ENCODE assay signal across 12 cellular contexts in the genomic region with DNA sequence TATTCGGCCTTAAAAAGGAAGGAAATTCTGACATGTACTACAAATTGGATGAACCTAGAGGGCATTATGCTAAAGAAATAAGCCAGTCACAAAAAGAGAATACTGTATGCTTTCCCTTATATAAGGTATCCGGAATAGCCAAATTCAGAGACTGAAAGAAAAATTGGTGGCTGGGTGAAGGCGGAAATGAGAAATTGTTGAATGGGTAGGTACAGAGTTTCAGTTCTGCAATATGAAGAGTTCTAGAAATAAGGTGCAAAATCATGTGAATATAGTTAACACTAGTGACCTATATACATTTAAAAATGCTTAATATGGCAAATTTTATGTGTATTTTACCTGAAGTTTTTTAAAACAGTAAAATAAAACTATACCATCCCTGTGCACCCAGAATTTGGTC. TPM values are rescaled to one million over a fixed set of nuclear protein-coding genes. Genes with fewer than 3 reads are reported as not detected.
A peak's percentile ranks its signal among the peaks of the same experiment; 100 is the strongest.
DNase-seq lines count a peak whose midpoint lies in the region; ATAC-seq and TF ChIP-seq lines count a peak whose summit lies in the region.
"Had no signal": no experiment of that assay in that cellular context is flagged by ENCODE, and none has a peak within 500 bp of the region (broad histone marks: within the 10 kb centered on the region; RNA-seq: fewer than 3 reads in every experiment).

No MANE protein-coding gene starts in this region.

- H3K4me3 Mint-ChIP-seq in stimulated activated naive B cell treated with anti-CD40 and anti-IgM and Interleukin-4, amounts not matched to agents 10 μg/mL and 1 μg/mL and 100 μg/mL, for 72 hours = no peak overlapping the region
- H3K4me3 Mint-ChIP-seq in effector memory CD8-positive, alpha-beta T cell = no peak overlapping the region
- H3K4me3 Mint-ChIP-seq: natural killer cell treated with Interleukin-12 subunit alpha and Interleukin-12 subunit beta and Interleukin-15 and Interleukin-18, amount 100 ng/mL, for 72 hours had no signal

- intact Hi-C loops in upper lobe of right lung (cut with DNase I) = loop anchor here (5.0 kb wide), 1 partner anchor 267 kb away; no protein-coding TSS in a partner anchor

- no peak overlapping the region for H3K27ac ChIP-seq in upper lobe of right lung
- H3K27ac ChIP-seq: adrenal gland had no signal

- H3K27me3 ChIP-seq in upper lobe of right lung = no peaks in the 10 kb centered on the region
- H3K27me3 ChIP-seq: adrenal gland had no signal

- H3K4me3 ChIP-seq in upper lobe of right lung = no peak overlapping the region
- H3K4me3 ChIP-seq: adrenal gland, HAP-1 had no signal

- DNase-seq in stimulated activated naive B cell treated with anti-CD40 and anti-IgM and Interleukin-4, amounts not matched to agents 10 μg/mL and 1 μg/mL and 100 μg/mL, for 72 hours = peak; percentile 28
- no peak for DNase-seq in effector memory CD8-positive, alpha-beta T cell
- no peak for DNase-seq in upper lobe of right lung
- DNase-seq in NCI-H774 (lab: John Stamatoyannopoulos, UW) = no peak
- DNase-seq: activated CD4-positive, alpha-beta T cell treated with anti-CD3 and anti-CD28 coated beads, Interleukin-2, amount 50 U/mL, for 48 hours; adrenal gland; NCI-H1092 had no signal

- H3K9me3 ChIP-seq in upper lobe of right lung = no peaks in the 10 kb centered on the region
- H3K9me3 ChIP-seq: adrenal gland, HAP-1 had no signal

- no peak for TF ChIP-seq CTCF in upper lobe of right lung (IDR thresholded peaks at IDR 0.05)

- H3K27ac Mint-ChIP-seq in stimulated activated naive B cell treated with anti-CD40 and anti-IgM and Interleukin-4, amounts not matched to agents 10 μg/mL and 1 μg/mL and 100 μg/mL, for 72 hours = no peak overlapping the region
- H3K27ac Mint-ChIP-seq in effector memory CD8-positive, alpha-beta T cell = no peak overlapping the region
- H3K27ac Mint-ChIP-seq: natural killer cell treated with Interleukin-12 subunit alpha and Interleukin-12 subunit beta and Interleukin-15 and Interleukin-18, amount 100 ng/mL, for 72 hours had no signal

- H3K4me1 Mint-ChIP-seq in stimulated activated naive B cell treated with anti-CD40 and anti-IgM and Interleukin-4, amounts not matched to agents 10 μg/mL and 1 μg/mL and 100 μg/mL, for 72 hours = peaks cover 16 to 26% of the 10 kb centered on the region in 2 donors
- no peaks in the 10 kb centered on the region for H3K4me1 Mint-ChIP-seq in effector memory CD8-positive, alpha-beta T cell (ENCODE audit: low read depth in 2 of 2)

- no peaks in the 10 kb centered on the region for H3K36me3 ChIP-seq in upper lobe of right lung
- H3K36me3 ChIP-seq: adrenal gland had no signal

- no peaks in the 10 kb centered on the region for H3K4me1 ChIP-seq in upper lobe of right lung

- no peaks in the 10 kb centered on the region for H3K27me3 Mint-ChIP-seq in stimulated activated naive B cell treated with anti-CD40 and anti-IgM and Interleukin-4, amounts not matched to agents 10 μg/mL and 1 μg/mL and 100 μg/mL, for 72 hours
- H3K27me3 Mint-ChIP-seq in effector memory CD8-positive, alpha-beta T cell = no peaks in the 10 kb centered on the region
- H3K27me3 Mint-ChIP-seq: natural killer cell treated with Interleukin-12 subunit alpha and Interleukin-12 subunit beta and Interleukin-15 and Interleukin-18, amount 100 ng/mL, for 72 hours had no signal

- peak; percentile 88 for ATAC-seq in GM19025 (IDR thresholded peaks at IDR 0.05; ENCODE audit: low read depth, unreplicated experiment)
- ATAC-seq in HG02571 (IDR thresholded peaks at IDR 0.05; ENCODE audit: unreplicated experiment) = peak; percentile 89
- peak; percentile 97 for ATAC-seq in HG03378 (IDR thresholded peaks at IDR 0.05; ENCODE audit: unreplicated experiment)
- ATAC-seq in stimulated activated naive B cell treated with anti-CD40 and anti-IgM and Interleukin-4, amounts not matched to agents 10 μg/mL and 1 μg/mL and 100 μg/mL, for 72 hours (replicated peaks) = peak; percentile 85 to 86
- no peak for ATAC-seq in effector memory CD8-positive, alpha-beta T cell (replicated peaks)
- ATAC-seq in upper lobe of right lung = no peak
- ATAC-seq: natural killer cell treated with Interleukin-12 subunit alpha and Interleukin-12 subunit beta and Interleukin-15 and Interleukin-18, amount 100 ng/mL, for 72 hours had no signal

- no peaks in the 10 kb centered on the region for H3K9me3 Mint-ChIP-seq in stimulated activated naive B cell treated with anti-CD40 and anti-IgM and Interleukin-4, amounts not matched to agents 10 μg/mL and 1 μg/mL and 100 μg/mL, for 72 hours
- no peaks in the 10 kb centered on the region for H3K9me3 Mint-ChIP-seq in effector memory CD8-positive, alpha-beta T cell
- H3K9me3 Mint-ChIP-seq: natural killer cell treated with Interleukin-12 subunit alpha and Interleukin-12 subunit beta and Interleukin-15 and Interleukin-18, amount 100 ng/mL, for 72 hours had no signal

- H3K36me3 Mint-ChIP-seq in stimulated activated naive B cell treated with anti-CD40 and anti-IgM and Interleukin-4, amounts not matched to agents 10 μg/mL and 1 μg/mL and 100 μg/mL, for 72 hours = peaks cover 8 to 21% of the 10 kb centered on the region in 2 donors
- H3K36me3 Mint-ChIP-seq in effector memory CD8-positive, alpha-beta T cell (ENCODE audit: insufficient read depth) = peaks cover 4% of the 10 kb centered on the region
- H3K36me3 Mint-ChIP-seq: natural killer cell treated with Interleukin-12 subunit alpha and Interleukin-12 subunit beta and Interleukin-15 and Interleukin-18, amount 100 ng/mL, for 72 hours had no signal

RNA-seq across cellular contexts. Expression of gene RPRD1A, which starts 51.7 kb away (rescaled TPM):
- 45.4 TPM for total RNA-seq in upper lobe of right lung

Comparison
In these comparisons a context has a peak if more than half of its experiments do, and no peak if none do; other contexts are left out.
1. ATAC-seq: peak in GM19025 (single experiment), HG02571 (single experiment), HG03378 (single experiment) and stimulated activated naive B cell treated with anti-CD40 and anti-IgM and Interleukin-4, amounts not matched to agents 10 μg/mL and 1 μg/mL and 100 μg/mL, for 72 hours (2 of 2); none in effector memory CD8-positive, alpha-beta T cell (single experiment) and upper lobe of right lung (single experiment).